In the genomic region with DNA sequence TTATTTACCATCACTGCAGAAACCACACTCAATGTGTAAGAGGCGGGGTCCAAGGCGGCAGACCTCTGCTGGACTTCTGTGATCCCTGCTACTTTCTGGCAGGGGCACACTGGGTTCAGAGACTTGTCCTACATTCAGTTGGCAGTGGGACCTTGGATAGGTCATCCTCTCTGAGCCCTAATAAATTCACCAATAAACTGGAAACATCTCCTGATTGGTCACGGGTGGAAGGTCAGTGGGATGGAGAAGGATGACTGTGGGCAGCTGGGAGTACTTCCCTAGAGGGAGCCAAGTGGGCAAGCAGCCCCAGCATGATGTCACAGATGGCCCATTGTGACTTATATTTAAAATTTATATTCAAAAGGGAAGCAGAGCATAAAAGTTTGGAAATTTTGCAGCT, we compare ENCODE assay signal across 12 cellular contexts. TPM values are rescaled to one million over a fixed set of nuclear protein-coding genes. Genes with fewer than 3 reads are reported as not detected.
A peak's percentile ranks its signal among the peaks of the same experiment; 100 is the strongest.
DNase-seq lines count a peak whose midpoint lies in the region; ATAC-seq lines count a peak whose summit lies in the region.
"Had no signal": no experiment of that assay in that cellular context is flagged by ENCODE, and none has a peak within 500 bp of the region (broad histone marks: within the 10 kb centered on the region; RNA-seq: fewer than 3 reads in every experiment).

No MANE protein-coding gene starts in this region.

- peak overlapping the region; percentile 33 for H3K27ac ChIP-seq in temporal lobe (ENCODE audit: low read depth, low read length)
- H3K27ac ChIP-seq: 22Rv1, right lobe of liver, suprapubic skin had no signal

- no peak overlapping the region for H3K4me3 Mint-ChIP-seq in central memory CD8-positive, alpha-beta T cell

- ATAC-seq in central memory CD8-positive, alpha-beta T cell (replicated peaks; ENCODE audit: extremely low read depth, poor library complexity, severe bottlenecking), result no peak
- ATAC-seq in GM21786 (IDR thresholded peaks at IDR 0.05; ENCODE audit: unreplicated experiment), result no peak
- ATAC-seq in HG02798 (IDR thresholded peaks at IDR 0.05; ENCODE audit: poor library complexity, unreplicated experiment), result no peak

- H3K27me3 Mint-ChIP-seq in central memory CD8-positive, alpha-beta T cell, result no peaks in the 10 kb centered on the region

- peak; percentile 15 for DNase-seq in NCI-H146 (lab: John Stamatoyannopoulos, UW)
- no peak for DNase-seq in NCI-H146 treated with DMSO at 0.1 percent for 48 hours (lab: John Stamatoyannopoulos, UW; ENCODE audit: unreplicated experiment)
- DNase-seq in central memory CD8-positive, alpha-beta T cell (ENCODE audit: low spot score in 2 of 2), result no peak
- DNase-seq in inferior parietal cortex (ENCODE audit: extremely low spot score), result peak; percentile 44
- DNase-seq in NCI-H526 treated with DMSO at 0.1 percent for 48 hours (lab: John Stamatoyannopoulos, UW), result no peak
- DNase-seq: activated CD4-positive, alpha-beta T cell treated with anti-CD3 and anti-CD28 coated beads for 1 hour; right lobe of liver had no signal

- no peaks in the 10 kb centered on the region for H3K9me3 Mint-ChIP-seq in central memory CD8-positive, alpha-beta T cell

- no peaks in the 10 kb centered on the region for H3K36me3 Mint-ChIP-seq in central memory CD8-positive, alpha-beta T cell (ENCODE audit: insufficient read depth)

- H3K27ac Mint-ChIP-seq in central memory CD8-positive, alpha-beta T cell (ENCODE audit: low read depth), result peak overlapping the region; percentile 49

- H3K4me1 Mint-ChIP-seq in central memory CD8-positive, alpha-beta T cell, result peaks cover 42% of the 10 kb centered on the region

RNA-seq across cellular contexts. Expression of a gene that starts 49.7 kb away (rescaled TPM):
- 21.6 TPM for total RNA-seq in temporal lobe

Comparison
In these comparisons a context has a peak if more than half of its experiments do, and no peak if none do; other contexts are left out.
1. DNase-seq: peak in NCI-H146 (single experiment) and inferior parietal cortex (single experiment); none in NCI-H146 treated with DMSO at 0.1 percent for 48 hours (single experiment), central memory CD8-positive, alpha-beta T cell (0 of 2) and NCI-H526 treated with DMSO at 0.1 percent for 48 hours (single experiment).